ENCODE assay signal across 13 cellular contexts in the genomic region with DNA sequence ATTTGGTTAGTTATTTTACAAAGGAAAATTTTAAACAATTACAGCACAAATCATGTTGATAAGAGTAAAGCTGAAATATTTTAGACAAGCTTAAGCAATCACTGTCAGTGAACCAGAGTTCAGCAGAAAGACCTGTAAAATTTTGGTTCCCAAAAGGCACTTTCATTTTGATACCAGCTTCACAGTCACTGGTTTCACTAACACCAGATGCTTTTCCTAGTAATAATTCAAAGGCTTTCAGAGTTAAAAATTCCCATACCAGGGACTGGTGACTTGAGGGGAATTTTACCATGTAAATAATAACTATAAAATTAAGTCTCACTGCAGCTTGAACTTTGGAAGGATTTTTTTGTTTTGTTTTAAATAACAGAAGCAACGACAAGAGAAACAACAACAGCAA.
"Had no signal": no experiment of that assay in that cellular context is flagged by ENCODE, and none has a peak within 500 bp of the region (broad histone marks: within the 10 kb centered on the region; RNA-seq: fewer than 3 reads in every experiment).

No MANE protein-coding gene starts in this region.

- H3K27me3 ChIP-seq: breast epithelium, upper lobe of left lung had no signal

- H3K27me3 Mint-ChIP-seq: activated naive CD8-positive, alpha-beta T cell had no signal

- H3K4me1 ChIP-seq: breast epithelium had no signal

- H3K4me3 Mint-ChIP-seq: activated naive CD8-positive, alpha-beta T cell; nephron progenitor cell had no signal

- H3K27ac ChIP-seq: breast epithelium, sigmoid colon, upper lobe of left lung had no signal

- DNase-seq: activated CD4-positive, alpha-beta T cell treated with anti-CD3 and anti-CD28 coated beads, Interleukin-2, amount 50 U/mL, for 48 hours; activated CD4-positive, CD25-positive, alpha-beta regulatory T cell; activated CD8-positive, alpha-beta memory T cell treated with anti-CD3 and anti-CD28 coated beads, Interleukin-2, amount 50 U/mL, for 48 hours; activated effector memory CD4-positive, alpha-beta T cell treated with Interleukin-2 at 50 U/mL for 16 hours; anterior cingulate cortex; glutamatergic neuron; nephron progenitor cell; sigmoid colon; stimulated activated CD4-positive, alpha-beta T cell treated with anti-CD3 and anti-CD28 coated beads, Interleukin-2, amount 100 ng/mL, for 24 hours; stimulated activated naive CD4-positive, alpha-beta T cell treated with Interleukin-2 at 50 U/mL for 16 hours; upper lobe of left lung had no signal

- H3K4me3 ChIP-seq: breast epithelium, sigmoid colon, upper lobe of left lung had no signal

- H3K9me3 ChIP-seq: breast epithelium, sigmoid colon, upper lobe of left lung had no signal

- H3K27ac Mint-ChIP-seq: activated naive CD8-positive, alpha-beta T cell; nephron progenitor cell had no signal

- H3K36me3 ChIP-seq: breast epithelium, sigmoid colon, upper lobe of left lung had no signal
